18 cellular contexts compared by ENCODE assay signal in the genomic region with DNA sequence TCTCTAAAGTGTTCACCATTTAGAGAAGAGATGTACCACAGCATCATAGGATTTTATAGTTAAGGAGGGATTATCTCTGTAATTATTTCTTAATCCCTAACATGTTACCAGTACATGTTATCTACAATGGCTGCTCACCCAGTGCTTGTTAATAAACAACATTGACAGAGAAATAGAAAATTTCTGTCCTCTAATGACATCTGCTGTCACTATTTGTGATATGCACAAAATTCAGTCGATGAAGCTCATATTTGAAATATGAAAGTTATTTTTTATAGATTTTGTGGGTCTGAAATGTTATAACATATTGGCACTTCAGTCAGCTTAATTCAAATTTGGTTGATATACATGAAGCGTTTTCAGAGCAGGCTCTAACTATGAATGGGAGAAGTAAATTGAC. TPM values are rescaled to one million over a fixed set of nuclear protein-coding genes. Genes with fewer than 3 reads are reported as not detected.
DNase-seq lines count a peak whose midpoint lies in the region; ATAC-seq and TF ChIP-seq lines count a peak whose summit lies in the region.
"Had no signal": no experiment of that assay in that cellular context is flagged by ENCODE, and none has a peak within 500 bp of the region (broad histone marks: within the 10 kb centered on the region; RNA-seq: fewer than 3 reads in every experiment).

No MANE protein-coding gene starts in this region.

- H3K4me2 ChIP-seq in MM.1S (ENCODE audit: low read depth, low read length) (no peak overlapping the region), OCI-LY7 (ENCODE audit: low read length) (no peak overlapping the region)
- H3K4me2 ChIP-seq: A549, BLaER1 had no signal

- POLR2A ChIA-PET in OCI-LY7 (lab: Charles Lee) = no interaction called here

- H3K27ac ChIP-seq in MM.1S (ENCODE audit: low read length) (no peak overlapping the region), OCI-LY7 (ENCODE audit: low read depth, low read length, poor library complexity, severe bottlenecking) (no peak overlapping the region), left lung (no peak overlapping the region), WERI-Rb-1 (no peak overlapping the region)
- H3K27ac ChIP-seq: A549, BLaER1 had no signal

- no TSS peak for BruUV-seq in OCI-LY7 (replicated peaks; lab: Mats Ljungman, UMichigan)

- no peak for ATAC-seq in left lung
- ATAC-seq: A549; CD8-positive, alpha-beta T cell had no signal

- DNase-seq in D341Med (ENCODE audit: low spot score) = peak; percentile 43
- DNase-seq in MM.1S = no peak
- no peak for DNase-seq in OCI-LY7 (ENCODE audit: low spot score)
- peak; percentile 12 for DNase-seq in inferior parietal cortex (ENCODE audit: extremely low spot score)
- DNase-seq in NCI-H774 (lab: John Stamatoyannopoulos, UW) = no peak
- DNase-seq in left lung = no peak
- no peak for DNase-seq in WERI-Rb-1
- DNase-seq: Calu3; CD8-positive, alpha-beta T cell; NCI-H1417; NCI-H187; NCI-H2107; NCI-H226; NCI-H526 had no signal

- CTCF ChIA-PET in OCI-LY7 (lab: Charles Lee; ENCODE audit: unreplicated experiment) = no interaction called here

- H2AFZ ChIP-seq in MM.1S (ENCODE audit: low read length) (no peak overlapping the region), OCI-LY7 (ENCODE audit: low read length) (no peak overlapping the region)

- H3K9me2 ChIP-seq in MM.1S (replicated peaks; ENCODE audit: insufficient read depth, low read length) (no peaks in the 10 kb centered on the region), OCI-LY7 (ENCODE audit: insufficient read depth, low read length) (no peaks in the 10 kb centered on the region)

- H3K4me3 ChIP-seq in MM.1S (ENCODE audit: low read length) (no peak overlapping the region), OCI-LY7 (ENCODE audit: low read depth, low read length, poor library complexity, severe bottlenecking) (no peak overlapping the region), left lung (no peak overlapping the region), WERI-Rb-1 (ENCODE audit: low read depth, low read length) (no peak overlapping the region)
- H3K4me3 ChIP-seq: A549, BLaER1 had no signal

- no peak overlapping the region for H3K9ac ChIP-seq in MM.1S (ENCODE audit: low read length)
- H3K9ac ChIP-seq: BLaER1 had no signal

- TF ChIP-seq CTCF in MM.1S (IDR thresholded peaks at IDR 0.05; ENCODE audit: low read length) = 0 out of 2 replicates have a peak, but pooled peaks have one; percentile 5
- TF ChIP-seq CTCF in OCI-LY7 (conservative IDR thresholded peaks at IDR 0.05; ENCODE audit: low read length) = 0 out of 2 replicates have a peak, but pooled peaks have one; percentile 48
- no peak for TF ChIP-seq CTCF in left lung (IDR thresholded peaks at IDR 0.05)
- no peak for TF ChIP-seq CTCF in WERI-Rb-1 (IDR thresholded peaks at IDR 0.05; ENCODE audit: low read depth, low read length)

- H3K4me1 ChIP-seq in MM.1S (ENCODE audit: low read length) (no peaks in the 10 kb centered on the region), OCI-LY7 (ENCODE audit: insufficient read depth, low read length, poor library complexity, severe bottlenecking) (no peaks in the 10 kb centered on the region), left lung (no peaks in the 10 kb centered on the region)
- H3K4me1 ChIP-seq: A549, BLaER1 had no signal

- no peaks in the 10 kb centered on the region for H3K9me3 ChIP-seq in MM.1S (replicated peaks; ENCODE audit: insufficient read depth, low read length)
- H3K9me3 ChIP-seq in OCI-LY7 (ENCODE audit: low read length) = no peaks in the 10 kb centered on the region
- H3K9me3 ChIP-seq in left lung = peaks cover 0 to under 1% of the 10 kb centered on the region in 2 donors
- peaks cover 2% of the 10 kb centered on the region for H3K9me3 ChIP-seq in WERI-Rb-1 (ENCODE audit: severe bottlenecking)
- H3K9me3 ChIP-seq: A549, BLaER1 had no signal

- H4K20me1 ChIP-seq in MM.1S (ENCODE audit: insufficient read depth, low read length) = no peaks in the 10 kb centered on the region
- H4K20me1 ChIP-seq in OCI-LY7 (ENCODE audit: insufficient read depth, low read length) = no peaks in the 10 kb centered on the region
- H4K20me1 ChIP-seq: BLaER1 had no signal

- no peaks in the 10 kb centered on the region for H3K27me3 ChIP-seq in MM.1S (replicated peaks; ENCODE audit: insufficient read depth, low read length)
- H3K27me3 ChIP-seq in left lung = no peaks in the 10 kb centered on the region
- H3K27me3 ChIP-seq in WERI-Rb-1 (ENCODE audit: insufficient read depth, low read depth, severe bottlenecking) = no peaks in the 10 kb centered on the region
- H3K27me3 ChIP-seq: BLaER1 had no signal

- H3F3A ChIP-seq in MM.1S (ENCODE audit: insufficient read depth, low read length) = no peaks in the 10 kb centered on the region

- H3K79me2 ChIP-seq in MM.1S (ENCODE audit: low read length) (no peaks in the 10 kb centered on the region), OCI-LY7 (ENCODE audit: insufficient read depth, low read depth, low read length) (no peaks in the 10 kb centered on the region)

- H3K36me3 ChIP-seq in MM.1S (replicated peaks; ENCODE audit: insufficient read depth, low read length) (no peaks in the 10 kb centered on the region), OCI-LY7 (ENCODE audit: insufficient read depth, low read length) (no peaks in the 10 kb centered on the region), left lung (no peaks in the 10 kb centered on the region), WERI-Rb-1 (no peaks in the 10 kb centered on the region)
- H3K36me3 ChIP-seq: BLaER1 had no signal

- intact Hi-C loops in OCI-LY7 (cut with micrococcal nuclease; ENCODE audit: unreplicated experiment) (no loop called here), left lung (cut with DNase I) (no loop called here)

RNA-seq across cellular contexts. Expression of a gene that starts 48.8 kb away (rescaled TPM):
- total RNA-seq in OCI-LY7 (2014; rRNA removed; shearing (Covaris generic)) = not detected in 2 replicates
- total RNA-seq in OCI-LY7 (2022) = not detected in 2 replicates
- not detected for total RNA-seq in left lung
- total RNA-seq: Calu3; CD8-positive, alpha-beta T cell; H1; LHCN-M2 had no signal

Comparison
In these comparisons a context has a peak if more than half of its experiments do, and no peak if none do; other contexts are left out.
1. DNase-seq: peak in D341Med (single experiment) and inferior parietal cortex (single experiment); none in MM.1S (single experiment), OCI-LY7 (single experiment), NCI-H774 (single experiment), left lung (0 of 2) and WERI-Rb-1 (single experiment).
2. CTCF ChIP-seq: peak in MM.1S (single experiment) and OCI-LY7 (single experiment); none in left lung (0 of 2) and WERI-Rb-1 (single experiment).